Comparison of ENCODE assay signal across 25 cellular contexts in genomic region chr7:41466760-41467384, GRCh38.
DNase-seq lines count a peak whose midpoint lies in the region; ATAC-seq, FAIRE-seq and TF ChIP-seq lines count a peak whose summit lies in the region.
"Had no signal": no experiment of that assay in that cellular context is flagged by ENCODE, and none has a peak within 500 bp of the region (broad histone marks: within the 10 kb centered on the region; RNA-seq: fewer than 3 reads in every experiment).

No MANE protein-coding gene starts in this region.

- H3K4me3 ChIP-seq in astrocyte (ENCODE audit: insufficient read depth, low read depth, low read length) (no peak overlapping the region), right lobe of liver (peak overlapping the region; percentile 6 to 46 (median 39)), gastrocnemius medialis (no peak overlapping the region)
- H3K4me3 ChIP-seq: thoracic aorta, vagina had no signal

- no peak overlapping the region for H3K4me3 Mint-ChIP-seq in astrocyte (ENCODE audit: unreplicated experiment)
- H3K4me3 Mint-ChIP-seq: activated naive CD8-positive, alpha-beta T cell treated with anti-CD3 and anti-CD28 coated beads, Interleukin-2, amount 10 ng/mL, durations not matched to agents 7 days and 5 days; naive thymus-derived CD4-positive, alpha-beta T cell; stimulated activated naive CD8-positive, alpha-beta T cell treated with anti-CD3 and anti-CD28 coated beads, Interleukin-15, Interleukin-2, amounts not matched to agents 100 ng/mL and 50 ng/mL, for 24 hours had no signal

- ATAC-seq in HG02885 (IDR thresholded peaks at IDR 0.05; ENCODE audit: poor library complexity, unreplicated experiment) (peak; percentile 77), right lobe of liver (peak; percentile 27 to 63 (median 44)), gastrocnemius medialis (no peak)
- ATAC-seq: naive thymus-derived CD4-positive, alpha-beta T cell had no signal

- H3K27ac ChIP-seq in astrocyte (ENCODE audit: low read depth, low read length) (no peak overlapping the region), right lobe of liver (peak overlapping the region; percentile 52 to 86 (median 71)), gastrocnemius medialis (no peak overlapping the region)
- H3K27ac ChIP-seq: thoracic aorta, vagina had no signal

- H4K20me1 ChIP-seq in astrocyte (ENCODE audit: insufficient read depth, low read length) = no peaks in the 10 kb centered on the region

- no peaks in the 10 kb centered on the region for H3K9me3 ChIP-seq in astrocyte (ENCODE audit: insufficient read depth, low read depth, low read length)
- H3K9me3 ChIP-seq in right lobe of liver = no peaks in the 10 kb centered on the region
- no peaks in the 10 kb centered on the region for H3K9me3 ChIP-seq in gastrocnemius medialis
- H3K9me3 ChIP-seq: BE2C, thoracic aorta, vagina had no signal

- FAIRE-seq in astrocyte (lab: Jason Lieb, UNC) = no peak
- FAIRE-seq: frontal cortex had no signal

- peak overlapping the region; percentile 41 for H3K27ac Mint-ChIP-seq in astrocyte (ENCODE audit: unreplicated experiment)
- H3K27ac Mint-ChIP-seq: activated naive CD8-positive, alpha-beta T cell treated with anti-CD3 and anti-CD28 coated beads, Interleukin-2, amount 10 ng/mL, durations not matched to agents 7 days and 5 days; naive thymus-derived CD4-positive, alpha-beta T cell; stimulated activated naive CD8-positive, alpha-beta T cell treated with anti-CD3 and anti-CD28 coated beads, Interleukin-15, Interleukin-2, amounts not matched to agents 100 ng/mL and 50 ng/mL, for 24 hours had no signal

- DNase-seq in DMS53 treated with DMSO at 0.1 percent for 48 hours (lab: John Stamatoyannopoulos, UW; ENCODE audit: unreplicated experiment) (peak; percentile 44), astrocyte (ENCODE audit: low read depth) (peak; percentile 38), right lobe of liver (no peak), gastrocnemius medialis (no peak), anterior cingulate cortex (lab: John Stamatoyannopoulos, UW) (no peak), GM10266 (ENCODE audit: extremely low spot score) (no peak), NCI-H146 (lab: John Stamatoyannopoulos, UW) (no peak)
- DNase-seq: activated CD4-positive, alpha-beta T cell treated with anti-CD3 and anti-CD28 coated beads for 4 hours; activated CD8-positive, alpha-beta memory T cell treated with anti-CD3 and anti-CD28 coated beads for 24 hours; activated effector memory CD4-positive, alpha-beta T cell treated with anti-CD3 and anti-CD28 coated beads, Interleukin-2, amount 50 U/mL, for 16 hours; activated naive CD8-positive, alpha-beta T cell treated with anti-CD3 and anti-CD28 coated beads, Interleukin-2, amount 10 ng/mL, durations not matched to agents 7 days and 5 days; BE2C; dermis blood vessel endothelial cell; GDM1; midbrain; naive thymus-derived CD4-positive, alpha-beta T cell; NCI-H1417 treated with DMSO at 0.1 percent for 48 hours; NCI-H2081 treated with DMSO at 0.1 percent for 48 hours; NCI-H345; nucleus accumbens had no signal

- no peaks in the 10 kb centered on the region for H3K36me3 Mint-ChIP-seq in astrocyte (ENCODE audit: low read depth, unreplicated experiment)
- H3K36me3 Mint-ChIP-seq: activated naive CD8-positive, alpha-beta T cell treated with anti-CD3 and anti-CD28 coated beads, Interleukin-2, amount 10 ng/mL, durations not matched to agents 7 days and 5 days; naive thymus-derived CD4-positive, alpha-beta T cell had no signal

- H3K27me3 ChIP-seq in astrocyte (ENCODE audit: insufficient read depth, low read length) (no peaks in the 10 kb centered on the region), right lobe of liver (no peaks in the 10 kb centered on the region), gastrocnemius medialis (no peaks in the 10 kb centered on the region)
- H3K27me3 ChIP-seq: BE2C, vagina had no signal

- no peaks in the 10 kb centered on the region for H3K9me3 Mint-ChIP-seq in astrocyte (ENCODE audit: unreplicated experiment)

- intact Hi-C loops in right lobe of liver (cut with DNase I) = loop anchor here in 1 of 2 donors (10.0 kb wide), 1 partner anchor 238 kb away; the partner anchor contains the start of gene INHBA
- intact Hi-C loops in gastrocnemius medialis (cut with DNase I; ENCODE audit: low total_unique reads) = no loop called here

- no peaks in the 10 kb centered on the region for H3K36me3 ChIP-seq in astrocyte (ENCODE audit: insufficient read depth, low read length)
- H3K36me3 ChIP-seq in right lobe of liver = no peaks in the 10 kb centered on the region
- no peaks in the 10 kb centered on the region for H3K36me3 ChIP-seq in gastrocnemius medialis
- H3K36me3 ChIP-seq: BE2C, thoracic aorta, vagina had no signal

- H3K27me3 Mint-ChIP-seq in astrocyte (ENCODE audit: low read depth, unreplicated experiment) = no peaks in the 10 kb centered on the region
- H3K27me3 Mint-ChIP-seq: activated naive CD8-positive, alpha-beta T cell treated with anti-CD3 and anti-CD28 coated beads, Interleukin-2, amount 10 ng/mL, durations not matched to agents 7 days and 5 days; stimulated activated naive CD8-positive, alpha-beta T cell treated with anti-CD3 and anti-CD28 coated beads, Interleukin-15, Interleukin-2, amounts not matched to agents 100 ng/mL and 50 ng/mL, for 24 hours had no signal

- no peak overlapping the region for H3K4me2 ChIP-seq in astrocyte (ENCODE audit: low read length)

- 36% methylated on average over 6 of the region's 6 CpGs for WGBS in right lobe of liver (ENCODE audit: insufficient coverage, low coverage, low lambda C conversion rate, missing lambda C conversion rate)

- H2AFZ ChIP-seq in astrocyte (ENCODE audit: low read depth, low read length) = no peak overlapping the region

- no peaks in the 10 kb centered on the region for H3K79me2 ChIP-seq in astrocyte (ENCODE audit: insufficient read depth, low read length)

- in situ Hi-C loops in gastrocnemius medialis (cut with MboI; ENCODE audit: low sequenced_read_pairs in 4 of 4) = no loop called here

- TF ChIP-seq POLR2A in right lobe of liver (IDR thresholded peaks at IDR 0.05) = no peak
- TF ChIP-seq POLR2A in gastrocnemius medialis (IDR thresholded peaks at IDR 0.05) = no peak

- peaks cover 9% of the 10 kb centered on the region for H3K4me1 Mint-ChIP-seq in astrocyte (ENCODE audit: low read depth, unreplicated experiment)
- H3K4me1 Mint-ChIP-seq: activated naive CD8-positive, alpha-beta T cell treated with anti-CD3 and anti-CD28 coated beads, Interleukin-2, amount 10 ng/mL, durations not matched to agents 7 days and 5 days had no signal

- H3K4me1 ChIP-seq in astrocyte (ENCODE audit: insufficient read depth, low read length) (no peaks in the 10 kb centered on the region), right lobe of liver (peaks cover 0 to 14% (median 3%) of the 10 kb centered on the region in 4 donors), gastrocnemius medialis (no peaks in the 10 kb centered on the region)
- H3K4me1 ChIP-seq: BE2C, vagina had no signal

- no peak overlapping the region for H3K9ac ChIP-seq in astrocyte (ENCODE audit: low read length)

- TF ChIP-seq CTCF in astrocyte (IDR thresholded peaks at IDR 0.05; ENCODE audit: insufficient read depth, low read depth, low read length) (no peak), right lobe of liver (IDR thresholded peaks at IDR 0.05) (no peak), gastrocnemius medialis (IDR thresholded peaks at IDR 0.05 in 4 of 5, conservative IDR thresholded peaks at IDR 0.05 in 1 of 5) (no peak), GM10266 (IDR thresholded peaks at IDR 0.05; ENCODE audit: control insufficient read depth, insufficient read depth, low read depth, missing control alignments) (no peak)

Comparison
In these comparisons a context has a peak if more than half of its experiments do, and no peak if none do; other contexts are left out.
1. DNase-seq: peak in DMS53 treated with DMSO at 0.1 percent for 48 hours (single experiment) and astrocyte (single experiment); none in right lobe of liver (0 of 3), gastrocnemius medialis (0 of 2), anterior cingulate cortex (0 of 58), GM10266 (single experiment) and NCI-H146 (single experiment).
2. ATAC-seq: peak in HG02885 (single experiment) and right lobe of liver (4 of 4); none in gastrocnemius medialis (0 of 2).
3. H3K27ac ChIP-seq: peak in right lobe of liver (3 of 3); none in astrocyte (single experiment) and gastrocnemius medialis (0 of 4).
4. H3K4me3 ChIP-seq: peak in right lobe of liver (3 of 3); none in astrocyte (single experiment) and gastrocnemius medialis (0 of 4).